In genomic region chr2:191032588-191033429, GRCh38 we compare ENCODE assay signal across 16 cellular contexts. TPM values are rescaled to one million over a fixed set of nuclear protein-coding genes. Genes with fewer than 3 reads are reported as not detected.
DNase-seq lines count a peak whose midpoint lies in the region; FAIRE-seq and TF ChIP-seq lines count a peak whose summit lies in the region.
"Had no signal": no experiment of that assay in that cellular context is flagged by ENCODE, and none has a peak within 500 bp of the region (broad histone marks: within the 10 kb centered on the region; RNA-seq: fewer than 3 reads in every experiment).

No MANE protein-coding gene starts in this region.

- H3K4me3 Mint-ChIP-seq in activated naive CD4-positive, alpha-beta T cell treated with anti-CD3 and anti-CD28 coated beads, Interleukin-2, amount 50 U/mL, for 24 hours: no peak overlapping the region
- H3K4me3 Mint-ChIP-seq: activated CD8-positive, alpha-beta memory T cell treated with anti-CD3 and anti-CD28 coated beads, Interleukin-2, amount 10 ng/mL, durations not matched to agents 7 days and 5 days had no signal

- H3K9me2 ChIP-seq in Karpas-422 (replicated peaks; ENCODE audit: insufficient read depth, low read length): no peaks in the 10 kb centered on the region

- no peaks in the 10 kb centered on the region for H4K20me1 ChIP-seq in Karpas-422 (ENCODE audit: insufficient read depth, low read depth, low read length)

- H3K36me3 ChIP-seq in small intestine (ENCODE audit: control insufficient read depth in 2 of 2, insufficient read depth in 2 of 2, low read length in 2 of 2) (no peaks in the 10 kb centered on the region), ovary (no peaks in the 10 kb centered on the region), Karpas-422 (ENCODE audit: insufficient read depth, low read length) (no peaks in the 10 kb centered on the region), sigmoid colon (no peaks in the 10 kb centered on the region)
- H3K36me3 ChIP-seq: stomach had no signal

- H3K36me3 Mint-ChIP-seq in activated naive CD4-positive, alpha-beta T cell treated with anti-CD3 and anti-CD28 coated beads, Interleukin-2, amount 50 U/mL, for 24 hours: peaks cover 25% of the 10 kb centered on the region

- H3K9me3 Mint-ChIP-seq in activated naive CD4-positive, alpha-beta T cell treated with anti-CD3 and anti-CD28 coated beads, Interleukin-2, amount 50 U/mL, for 24 hours: no peaks in the 10 kb centered on the region

- no peaks in the 10 kb centered on the region for H3K79me2 ChIP-seq in Karpas-422 (ENCODE audit: low read length)

- WGBS in small intestine, 3 donors: 75 to 91% (median 86%) methylated on average over 8 of the region's 8 CpGs
- WGBS in ovary, 3 donors: 84 to 85% (median 84%) methylated on average over 8 of the region's 8 CpGs
- WGBS in sigmoid colon, 2 donors: 84 to 85% methylated on average over 8 of the region's 8 CpGs

- TF ChIP-seq POLR2A in ovary (IDR thresholded peaks at IDR 0.05) (no peak), sigmoid colon (IDR thresholded peaks at IDR 0.05) (no peak)

- no peaks in the 10 kb centered on the region for H3K27me3 Mint-ChIP-seq in activated naive CD4-positive, alpha-beta T cell treated with anti-CD3 and anti-CD28 coated beads, Interleukin-2, amount 50 U/mL, for 24 hours
- H3K27me3 Mint-ChIP-seq: activated CD8-positive, alpha-beta memory T cell treated with anti-CD3 and anti-CD28 coated beads, Interleukin-2, amount 10 ng/mL, durations not matched to agents 7 days and 5 days had no signal

- intact Hi-C loops in ovary (cut with DNase I) (no loop called here), sigmoid colon (cut with DNase I) (no loop called here)

- H3K4me3 ChIP-seq in small intestine (ENCODE audit: low read depth in 1 of 2, low read length in 2 of 2) (no peak overlapping the region), ovary (no peak overlapping the region), Karpas-422 (ENCODE audit: low read length) (no peak overlapping the region), sigmoid colon (no peak overlapping the region)
- H3K4me3 ChIP-seq: stomach had no signal

- H3K4me1 ChIP-seq in small intestine (ENCODE audit: control insufficient read depth in 2 of 2, insufficient read depth in 1 of 2, low read depth in 1 of 2, low read length in 1 of 2) (no peaks in the 10 kb centered on the region), ovary (ENCODE audit: insufficient read depth) (no peaks in the 10 kb centered on the region), Karpas-422 (ENCODE audit: low read length) (no peaks in the 10 kb centered on the region), sigmoid colon (no peaks in the 10 kb centered on the region)

- H3K9ac ChIP-seq in Karpas-422 (ENCODE audit: low read length): no peak overlapping the region

- H3K4me1 Mint-ChIP-seq in activated naive CD4-positive, alpha-beta T cell treated with anti-CD3 and anti-CD28 coated beads, Interleukin-2, amount 50 U/mL, for 24 hours: peaks cover 43% of the 10 kb centered on the region

- no peak overlapping the region for H2AFZ ChIP-seq in Karpas-422 (ENCODE audit: low read length)

- FAIRE-seq in small intestine (lab: Jason Lieb, UNC): no peak
- FAIRE-seq: colon, RCC 7860, TTC549 had no signal

- no peak for TF ChIP-seq EP300 in ovary (IDR thresholded peaks at IDR 0.05)
- no peak for TF ChIP-seq EP300 in sigmoid colon (IDR thresholded peaks at IDR 0.05)

- H3K27ac ChIP-seq in small intestine (ENCODE audit: low read depth in 1 of 2, low read length in 1 of 2): peak overlapping the region; percentile 24 to 53
- no peak overlapping the region for H3K27ac ChIP-seq in ovary
- no peak overlapping the region for H3K27ac ChIP-seq in Karpas-422 (ENCODE audit: low read length)
- H3K27ac ChIP-seq in sigmoid colon: peak overlapping the region in 1 of 4 donors; percentile 11
- H3K27ac ChIP-seq: stomach had no signal

- no peak overlapping the region for H3K4me2 ChIP-seq in Karpas-422 (ENCODE audit: low read depth, low read length, poor library complexity, severe bottlenecking)

- peak overlapping the region; percentile 48 for H3K27ac Mint-ChIP-seq in activated naive CD4-positive, alpha-beta T cell treated with anti-CD3 and anti-CD28 coated beads, Interleukin-2, amount 50 U/mL, for 24 hours
- H3K27ac Mint-ChIP-seq: activated CD8-positive, alpha-beta memory T cell treated with anti-CD3 and anti-CD28 coated beads, Interleukin-2, amount 10 ng/mL, durations not matched to agents 7 days and 5 days had no signal

- TF ChIP-seq CTCF in ovary (IDR thresholded peaks at IDR 0.05): no peak
- no peak for TF ChIP-seq CTCF in sigmoid colon (IDR thresholded peaks at IDR 0.05)

- H3K9me3 ChIP-seq in small intestine (ENCODE audit: control insufficient read depth, low read depth): no peaks in the 10 kb centered on the region
- H3K9me3 ChIP-seq in ovary: no peaks in the 10 kb centered on the region
- no peaks in the 10 kb centered on the region for H3K9me3 ChIP-seq in Karpas-422 (ENCODE audit: low read length)
- no peaks in the 10 kb centered on the region for H3K9me3 ChIP-seq in sigmoid colon
- H3K9me3 ChIP-seq: stomach had no signal

- DNase-seq in activated naive CD4-positive, alpha-beta T cell (lab: John Stamatoyannopoulos, UW): no peak
- DNase-seq in SKM-1 (lab: John Stamatoyannopoulos, UW; ENCODE audit: unreplicated experiment): peak; percentile 30
- peak; percentile 34 for DNase-seq in fibroblast of peridontal ligament (ENCODE audit: extremely low read depth)
- DNase-seq in small intestine: no peak
- no peak for DNase-seq in ovary
- DNase-seq in Karpas-422: no peak
- DNase-seq in sigmoid colon: no peak
- DNase-seq: activated CD8-positive, alpha-beta memory T cell treated with anti-CD3 and anti-CD28 coated beads, Interleukin-2, amount 10 ng/mL, durations not matched to agents 7 days and 5 days; DMS79 treated with DMSO at 0.1 percent for 48 hours; mesendoderm; NCI-H446 treated with DMSO at 0.1 percent for 48 hours; stomach had no signal

- H3K27me3 ChIP-seq in small intestine (ENCODE audit: control insufficient read depth in 2 of 2, insufficient read depth in 2 of 2, low read length in 2 of 2): no peaks in the 10 kb centered on the region
- no peaks in the 10 kb centered on the region for H3K27me3 ChIP-seq in ovary
- no peaks in the 10 kb centered on the region for H3K27me3 ChIP-seq in Karpas-422 (ENCODE audit: low read length)
- no peaks in the 10 kb centered on the region for H3K27me3 ChIP-seq in sigmoid colon
- H3K27me3 ChIP-seq: stomach had no signal

RNA-seq across cellular contexts. Expression of gene STAT1, which starts 18.8 kb away (rescaled TPM):
- polyA plus RNA-seq in small intestine (10 to 100 TPM; 22.6 to 51.0 (median 34.3) TPM), ovary (10 to 100 TPM; 30.5 to 89.2 TPM), sigmoid colon (10 to 100 TPM; 32.8 to 93.8 (median 33.6) TPM)
- total RNA-seq in ovary (10 to 100 TPM; 27.3 to 57.6 (median 46.4) TPM), sigmoid colon (10 to 100 TPM; 47.4 to 78.5 (median 55.8) TPM)
- total RNA-seq in Karpas-422 (2014; rRNA removed; shearing (Covaris generic); ENCODE audit: low replicate concordance): 46.7 and 49.7 TPM in 2 replicates

Comparison
In these comparisons a context has a peak if more than half of its experiments do, and no peak if none do; other contexts are left out.
1. DNase-seq: peak in SKM-1 (single experiment) and fibroblast of peridontal ligament (single experiment); none in activated naive CD4-positive, alpha-beta T cell (0 of 4), small intestine (single experiment), ovary (0 of 5), Karpas-422 (single experiment) and sigmoid colon (single experiment).
2. H3K27ac ChIP-seq: peak in small intestine (2 of 2); none in ovary (0 of 2) and Karpas-422 (single experiment).